ENCODE assay signal across 20 cellular contexts in genomic region chr13:50153401-50153800, GRCh38.
DNase-seq lines count a peak whose midpoint lies in the region; ATAC-seq and TF ChIP-seq lines count a peak whose summit lies in the region.
"Had no signal": no experiment of that assay in that cellular context is flagged by ENCODE, and none has a peak within 500 bp of the region (broad histone marks: within the 10 kb centered on the region; RNA-seq: fewer than 3 reads in every experiment).

No MANE protein-coding gene starts in this region.

- H3K9ac ChIP-seq in DND-41 (ENCODE audit: low read depth, low read length) = peak overlapping the region; percentile 48
- peak overlapping the region; percentile 54 for H3K9ac ChIP-seq in SU-DHL-6 (ENCODE audit: low read length)
- H3K9ac ChIP-seq: parathyroid adenoma had no signal

- peak overlapping the region; percentile 17; the same call in 1 of the 2 replicates for H3K4me3 Mint-ChIP-seq in HFFc6
- H3K4me3 Mint-ChIP-seq: activated naive CD8-positive, alpha-beta T cell treated with anti-CD3 and anti-CD28 coated beads, Interleukin-2, amount 10 ng/mL, durations not matched to agents 7 days and 5 days; dendritic cell treated with granulocyte-macrophage colony-stimulating factor and Interleukin-4, amounts not matched to agents 40 ng/mL and 50 ng/mL, for 4 days had no signal

- H3K27ac Mint-ChIP-seq in HFFc6 = no peak overlapping the region
- H3K27ac Mint-ChIP-seq: activated naive CD8-positive, alpha-beta T cell treated with anti-CD3 and anti-CD28 coated beads, Interleukin-2, amount 10 ng/mL, durations not matched to agents 7 days and 5 days; dendritic cell treated with granulocyte-macrophage colony-stimulating factor and Interleukin-4, amounts not matched to agents 40 ng/mL and 50 ng/mL, for 4 days had no signal

- H3K27me3 Mint-ChIP-seq in HFFc6 (ENCODE audit: insufficient read depth) = peaks cover 7% of the 10 kb centered on the region
- H3K27me3 Mint-ChIP-seq: dendritic cell treated with granulocyte-macrophage colony-stimulating factor and Interleukin-4, amounts not matched to agents 40 ng/mL and 50 ng/mL, for 4 days had no signal

- H3K79me2 ChIP-seq in DND-41 (ENCODE audit: insufficient read depth, low read length) = no peaks in the 10 kb centered on the region
- H3K79me2 ChIP-seq in SU-DHL-6 (ENCODE audit: insufficient read depth, low read length) = no peaks in the 10 kb centered on the region
- H3K79me2 ChIP-seq in osteoblast (ENCODE audit: insufficient read depth, low read length) = no peaks in the 10 kb centered on the region
- H3K79me2 ChIP-seq: parathyroid adenoma had no signal

- DNase-seq in DND-41 (no peak), HFFc6 (no peak), osteoblast (ENCODE audit: insufficient read length, low spot score, missing footprints) (no peak), NCI-H226 (no peak), heart left ventricle (no peak), G401 (ENCODE audit: low spot score) (no peak)
- DNase-seq: activated CD4-positive, alpha-beta T cell treated with anti-CD3 and anti-CD28 coated beads for 4 hours; activated naive CD8-positive, alpha-beta T cell treated with anti-CD3 and anti-CD28 coated beads, Interleukin-2, amount 10 ng/mL, durations not matched to agents 7 days and 5 days; erythroblast; left lung; MV-4-11; NCI-H2081; NCI-H524 treated with DMSO at 0.1 percent for 48 hours; stimulated activated CD4-positive, alpha-beta T cell treated with anti-CD3 and anti-CD28 coated beads, Interleukin-2, amount 100 ng/mL, for 48 hours; testis had no signal

- H3K4me1 Mint-ChIP-seq in HFFc6 (ENCODE audit: low read depth) = peaks cover 29% of the 10 kb centered on the region

- in situ Hi-C loops in G401 (cut with HindIII; ENCODE audit: low sequenced_read_pairs) = no loop called here

- peak overlapping the region in 1 of 2 experiments; percentile 45; a peak in 2 of 4 replicates for H3K4me3 ChIP-seq in DND-41 (ENCODE audit: low read depth in 1 of 2, low read length in 2 of 2)
- peak overlapping the region; percentile 37 for H3K4me3 ChIP-seq in SU-DHL-6 (ENCODE audit: insufficient read depth, low read length, poor library complexity, severe bottlenecking)
- peak overlapping the region; percentile 66 for H3K4me3 ChIP-seq in osteoblast (ENCODE audit: insufficient read depth, low read length)
- no peak overlapping the region for H3K4me3 ChIP-seq in heart left ventricle
- H3K4me3 ChIP-seq: left lung, SK-N-MC, testis had no signal

- H3K27me3 ChIP-seq in DND-41 (ENCODE audit: insufficient read depth, low read length, poor library complexity) (no peaks in the 10 kb centered on the region), SU-DHL-6 (ENCODE audit: low read length) (no peaks in the 10 kb centered on the region), osteoblast (ENCODE audit: insufficient read depth, low read length) (no peaks in the 10 kb centered on the region), heart left ventricle (no peaks in the 10 kb centered on the region)
- H3K27me3 ChIP-seq: left lung, testis had no signal

- no peak for TF ChIP-seq CTCF in DND-41 (IDR thresholded peaks at IDR 0.05; ENCODE audit: borderline replicate concordance, extremely low read depth, low read length, poor library complexity, severe bottlenecking)
- no peak for TF ChIP-seq CTCF in HFFc6 (IDR thresholded peaks at IDR 0.05)
- no peak for TF ChIP-seq CTCF in SU-DHL-6 (IDR thresholded peaks at IDR 0.05; ENCODE audit: insufficient read depth, low read length, poor library complexity, severe bottlenecking)
- TF ChIP-seq CTCF in osteoblast (IDR thresholded peaks at IDR 0.05; ENCODE audit: extremely low read depth, low read depth, low read length) = no peak
- TF ChIP-seq CTCF in heart left ventricle (IDR thresholded peaks at IDR 0.05) = no peak

- H3K9me3 ChIP-seq in DND-41 (ENCODE audit: insufficient read depth, low read length, severe bottlenecking) (no peaks in the 10 kb centered on the region), SU-DHL-6 (ENCODE audit: insufficient read depth, low read length) (no peaks in the 10 kb centered on the region), osteoblast (ENCODE audit: low read depth, low read length) (no peaks in the 10 kb centered on the region), heart left ventricle (no peaks in the 10 kb centered on the region)
- H3K9me3 ChIP-seq: left lung, testis had no signal

- intact Hi-C loops in heart left ventricle (cut with DNase I) = loop anchor here in 2 of 10 donors (10.0 kb wide), 2 partner anchors 381 to 761 kb away; no protein-coding TSS in a partner anchor

- no peaks in the 10 kb centered on the region for H3K9me3 Mint-ChIP-seq in HFFc6
- H3K9me3 Mint-ChIP-seq: activated naive CD8-positive, alpha-beta T cell treated with anti-CD3 and anti-CD28 coated beads, Interleukin-2, amount 10 ng/mL, durations not matched to agents 7 days and 5 days; dendritic cell treated with granulocyte-macrophage colony-stimulating factor and Interleukin-4, amounts not matched to agents 40 ng/mL and 50 ng/mL, for 4 days had no signal

- 83 to 94% (median 88%) methylated on average over 2 of the region's 2 CpGs for WGBS in heart left ventricle, 4 donors

- H2AFZ ChIP-seq in DND-41 (ENCODE audit: low read depth, low read length) (peak overlapping the region; percentile 69), SU-DHL-6 (ENCODE audit: low read depth, low read length, severe bottlenecking) (peak overlapping the region; percentile 92), osteoblast (ENCODE audit: low read length) (peak overlapping the region; percentile 89)
- H2AFZ ChIP-seq: parathyroid adenoma had no signal

- H3K36me3 ChIP-seq in DND-41 (ENCODE audit: insufficient read depth, low read length) (no peaks in the 10 kb centered on the region), SU-DHL-6 (ENCODE audit: low read length) (no peaks in the 10 kb centered on the region), osteoblast (ENCODE audit: insufficient read depth, low read length) (no peaks in the 10 kb centered on the region), heart left ventricle (no peaks in the 10 kb centered on the region)
- H3K36me3 ChIP-seq: left lung had no signal

- H3K4me2 ChIP-seq in DND-41 (ENCODE audit: insufficient read depth, low read length) (peak overlapping the region; percentile 65), SU-DHL-6 (ENCODE audit: low read depth, low read length, poor library complexity, severe bottlenecking) (peak overlapping the region; percentile 87), osteoblast (ENCODE audit: insufficient read depth, low read length) (peak overlapping the region; percentile 86)

- H3F3A ChIP-seq in SU-DHL-6 (ENCODE audit: insufficient read depth) = peaks cover 7% of the 10 kb centered on the region; the same call in 1 of the 2 replicates

- H4K20me1 ChIP-seq in DND-41 (ENCODE audit: insufficient read depth, low read length) = no peaks in the 10 kb centered on the region
- H4K20me1 ChIP-seq in SU-DHL-6 (ENCODE audit: low read depth, low read length) = no peaks in the 10 kb centered on the region
- H4K20me1 ChIP-seq in osteoblast (ENCODE audit: insufficient read depth, low read length) = no peaks in the 10 kb centered on the region

- no peaks in the 10 kb centered on the region for H3K36me3 Mint-ChIP-seq in HFFc6 (ENCODE audit: low read depth)
- H3K36me3 Mint-ChIP-seq: activated naive CD8-positive, alpha-beta T cell treated with anti-CD3 and anti-CD28 coated beads, Interleukin-2, amount 10 ng/mL, durations not matched to agents 7 days and 5 days had no signal

- H3K27ac ChIP-seq in DND-41 (ENCODE audit: low read length) (peak overlapping the region; percentile 65), SU-DHL-6 (ENCODE audit: low read depth, low read length) (peak overlapping the region; percentile 73), osteoblast (ENCODE audit: low read depth, low read length) (no peak overlapping the region), heart left ventricle (no peak overlapping the region)
- H3K27ac ChIP-seq: left lung, parathyroid adenoma, SK-N-MC, testis had no signal

- TF ChIP-seq POLR2A in heart left ventricle (IDR thresholded peaks at IDR 0.05) = no peak

- H3K9me2 ChIP-seq in SU-DHL-6 (replicated peaks; ENCODE audit: insufficient read depth, low read length) = no peaks in the 10 kb centered on the region

- H3K4me1 ChIP-seq in DND-41 (ENCODE audit: insufficient read depth, low read length) = peaks cover 57% of the 10 kb centered on the region
- peaks cover 27% of the 10 kb centered on the region for H3K4me1 ChIP-seq in osteoblast (ENCODE audit: insufficient read depth, low read length)
- H3K4me1 ChIP-seq in heart left ventricle = peaks cover 0 to 26% (median 11%) of the 10 kb centered on the region in 12 donors
- H3K4me1 ChIP-seq: parathyroid adenoma, testis had no signal

- ATAC-seq in DND-41 (ENCODE audit: insufficient read depth, low read depth) (peak; percentile 53), heart left ventricle (no peak)
- ATAC-seq: HepG2 had no signal

Comparison
In these comparisons a context has a peak if more than half of its experiments do, and no peak if none do; other contexts are left out.
1. H3K27ac ChIP-seq: peak in DND-41 (single experiment) and SU-DHL-6 (single experiment); none in osteoblast (single experiment) and heart left ventricle (0 of 12).
2. H3K4me3 ChIP-seq: peak in SU-DHL-6 (single experiment) and osteoblast (single experiment); none in heart left ventricle (0 of 12).
3. Peak in every context shown above with its lines, with median percentiles within 50 percentile points of each other: H2AFZ ChIP-seq and H3K4me2 ChIP-seq.